35 cellular contexts compared by ENCODE assay signal in the genomic region with DNA sequence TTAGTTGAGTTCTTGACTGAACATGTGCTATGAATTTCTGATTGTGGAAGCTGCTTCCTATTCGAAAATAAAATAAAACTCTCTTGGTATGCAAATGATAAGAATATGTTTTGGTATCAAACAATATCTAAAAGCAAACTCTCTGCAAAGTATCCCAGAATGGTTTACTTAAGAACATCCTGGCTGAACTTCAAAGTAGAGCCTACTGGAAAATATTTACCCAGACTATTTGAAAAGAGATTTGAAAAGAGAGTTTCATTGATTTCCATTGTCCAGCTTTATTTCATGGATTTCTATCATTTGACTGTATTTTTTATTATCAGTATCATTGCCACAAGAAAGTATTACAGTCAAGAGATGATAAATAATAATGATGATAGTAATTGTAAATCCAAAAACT.
"Had no signal": no experiment of that assay in that cellular context is flagged by ENCODE, and none has a peak within 500 bp of the region (broad histone marks: within the 10 kb centered on the region; RNA-seq: fewer than 3 reads in every experiment).

No MANE protein-coding gene starts in this region.

- H3K4me1 ChIP-seq: ascending aorta, breast epithelium had no signal

- H3K27ac ChIP-seq: ascending aorta, brain microvascular endothelial cell, breast epithelium, WERI-Rb-1 had no signal

- H3K27ac Mint-ChIP-seq: activated CD4-positive, alpha-beta memory T cell treated with anti-CD3 and anti-CD28 coated beads, Interleukin-2, amount 10 ng/mL, durations not matched to agents 7 days and 5 days; activated CD4-positive, alpha-beta T cell treated with anti-CD3 and anti-CD28 coated beads for 36 hours; activated CD4-positive, alpha-beta T cell treated with anti-CD3 and anti-CD28 coated beads, Interleukin-2, amount 10 ng/mL, durations not matched to agents 7 days and 5 days; activated CD8-positive, alpha-beta memory T cell treated with anti-CD3 and anti-CD28 coated beads, Interleukin-2, amount 10 ng/mL, durations not matched to agents 7 days and 5 days; activated CD8-positive, alpha-beta T cell treated with anti-CD3 and anti-CD28 coated beads, Interleukin-2, amount 10 ng/mL, durations not matched to agents 7 days and 5 days; activated naive CD4-positive, alpha-beta T cell treated with anti-CD3 and anti-CD28 coated beads, Interleukin-2, amount 10 ng/mL, durations not matched to agents 7 days and 5 days; activated naive CD4-positive, alpha-beta T cell treated with anti-CD3 and anti-CD28 coated beads, Interleukin-2, amount 50 U/mL, for 24 hours; activated naive CD8-positive, alpha-beta T cell; activated naive CD8-positive, alpha-beta T cell treated with anti-CD3 and anti-CD28 coated beads, Interleukin-2, amount 10 ng/mL, durations not matched to agents 7 days and 5 days; activated naive CD8-positive, alpha-beta T cell treated with anti-CD3 and anti-CD28 coated beads, Interleukin-2, amount 50 U/mL, for 24 hours; activated T-cell treated with anti-CD3 and anti-CD28 coated beads, Interleukin-2, amount 50 U/mL, for 24 hours; T-helper 1 cell treated with Interleukin-12 subunit alpha and Interleukin-12 subunit beta and Interleukin-4 antibody, amounts not matched to agents 30 μg/mL and 1 μg/mL, for 36 hours; T-helper 2 cell treated with Interferon-gamma antibody and Interleukin-4, amounts not matched to agents 5 μg/mL and 100 μg/mL, for 36 hours; WTC11 had no signal

- H3K9me3 Mint-ChIP-seq: activated CD4-positive, alpha-beta memory T cell treated with anti-CD3 and anti-CD28 coated beads, Interleukin-2, amount 10 ng/mL, durations not matched to agents 7 days and 5 days; activated CD4-positive, alpha-beta T cell treated with anti-CD3 and anti-CD28 coated beads, Interleukin-2, amount 10 ng/mL, durations not matched to agents 7 days and 5 days; activated naive CD4-positive, alpha-beta T cell treated with anti-CD3 and anti-CD28 coated beads, Interleukin-2, amount 10 ng/mL, durations not matched to agents 7 days and 5 days; activated naive CD4-positive, alpha-beta T cell treated with anti-CD3 and anti-CD28 coated beads, Interleukin-2, amount 50 U/mL, for 24 hours; activated naive CD8-positive, alpha-beta T cell treated with anti-CD3 and anti-CD28 coated beads, Interleukin-2, amount 10 ng/mL, durations not matched to agents 7 days and 5 days; activated naive CD8-positive, alpha-beta T cell treated with anti-CD3 and anti-CD28 coated beads, Interleukin-2, amount 50 U/mL, for 24 hours; activated T-cell treated with anti-CD3 and anti-CD28 coated beads, Interleukin-2, amount 50 U/mL, for 24 hours; T-helper 1 cell treated with Interleukin-12 subunit alpha and Interleukin-12 subunit beta and Interleukin-4 antibody, amounts not matched to agents 30 μg/mL and 1 μg/mL, for 36 hours; T-helper 2 cell treated with Interferon-gamma antibody and Interleukin-4, amounts not matched to agents 5 μg/mL and 100 μg/mL, for 36 hours had no signal

- H3K27me3 ChIP-seq: ascending aorta, brain microvascular endothelial cell, breast epithelium had no signal

- H3K27me3 Mint-ChIP-seq: activated CD4-positive, alpha-beta memory T cell treated with anti-CD3 and anti-CD28 coated beads, Interleukin-2, amount 10 ng/mL, durations not matched to agents 7 days and 5 days; activated CD4-positive, alpha-beta T cell treated with anti-CD3 and anti-CD28 coated beads for 36 hours; activated CD4-positive, alpha-beta T cell treated with anti-CD3 and anti-CD28 coated beads, Interleukin-2, amount 10 ng/mL, durations not matched to agents 7 days and 5 days; activated CD8-positive, alpha-beta memory T cell treated with anti-CD3 and anti-CD28 coated beads, Interleukin-2, amount 10 ng/mL, durations not matched to agents 7 days and 5 days; activated naive CD4-positive, alpha-beta T cell treated with anti-CD3 and anti-CD28 coated beads, Interleukin-2, amount 10 ng/mL, durations not matched to agents 7 days and 5 days; activated naive CD4-positive, alpha-beta T cell treated with anti-CD3 and anti-CD28 coated beads, Interleukin-2, amount 50 U/mL, for 24 hours; activated naive CD8-positive, alpha-beta T cell; activated naive CD8-positive, alpha-beta T cell treated with anti-CD3 and anti-CD28 coated beads, Interleukin-2, amount 10 ng/mL, durations not matched to agents 7 days and 5 days; activated naive CD8-positive, alpha-beta T cell treated with anti-CD3 and anti-CD28 coated beads, Interleukin-2, amount 50 U/mL, for 24 hours; activated T-cell treated with anti-CD3 and anti-CD28 coated beads, Interleukin-2, amount 50 U/mL, for 24 hours had no signal

- ATAC-seq: activated CD4-positive, alpha-beta T cell treated with anti-CD3 and anti-CD28 coated beads for 36 hours; activated CD4-positive, CD25-positive, alpha-beta regulatory T cell treated with anti-CD3 and anti-CD28 coated beads, Interleukin-2, amount 50 U/mL, for 24 hours; activated CD8-positive, alpha-beta memory T cell treated with anti-CD3 and anti-CD28 coated beads, Interleukin-2, amount 10 ng/mL, durations not matched to agents 7 days and 5 days; activated CD8-positive, alpha-beta T cell treated with anti-CD3 and anti-CD28 coated beads, Interleukin-2, amount 10 ng/mL, durations not matched to agents 7 days and 5 days; activated naive CD8-positive, alpha-beta T cell treated with anti-CD3 and anti-CD28 coated beads, Interleukin-2, amount 50 U/mL, for 24 hours; WTC11 had no signal

- DNase-seq: activated CD4-positive, alpha-beta memory T cell treated with anti-CD3 and anti-CD28 coated beads, Interleukin-2, amount 10 ng/mL, durations not matched to agents 7 days and 5 days; activated CD4-positive, alpha-beta T cell treated with anti-CD3 and anti-CD28 coated beads for 1 hour; activated CD4-positive, alpha-beta T cell treated with anti-CD3 and anti-CD28 coated beads for 36 hours; activated CD4-positive, alpha-beta T cell treated with anti-CD3 and anti-CD28 coated beads for 48 hours; activated CD4-positive, alpha-beta T cell treated with anti-CD3 and anti-CD28 coated beads, Interleukin-2, amount 10 ng/mL, durations not matched to agents 7 days and 5 days; activated CD4-positive, alpha-beta T cell treated with anti-CD3 and anti-CD28 coated beads, Interleukin-2, amount 50 U/mL, for 48 hours; activated CD4-positive, CD25-positive, alpha-beta regulatory T cell; activated CD8-positive, alpha-beta memory T cell treated with anti-CD3 and anti-CD28 coated beads for 24 hours; activated CD8-positive, alpha-beta memory T cell treated with anti-CD3 and anti-CD28 coated beads, Interleukin-2, amount 10 ng/mL, durations not matched to agents 7 days and 5 days; activated CD8-positive, alpha-beta memory T cell treated with anti-CD3 and anti-CD28 coated beads, Interleukin-2, amount 50 U/mL, for 48 hours; activated CD8-positive, alpha-beta T cell treated with anti-CD3 and anti-CD28 coated beads, Interleukin-2, amount 10 ng/mL, durations not matched to agents 7 days and 5 days; activated gamma-delta T cell; activated naive CD4-positive, alpha-beta T cell treated with anti-CD3 and anti-CD28 coated beads, Interleukin-2, amount 10 ng/mL, durations not matched to agents 7 days and 5 days; activated naive CD4-positive, alpha-beta T cell treated with Interleukin-2 at 50 U/mL for 16 hours; activated naive CD8-positive, alpha-beta T cell treated with anti-CD3 and anti-CD28 coated beads, Interleukin-2, amount 10 ng/mL, durations not matched to agents 7 days and 5 days; activated naive CD8-positive, alpha-beta T cell treated with anti-CD3 and anti-CD28 coated beads, Interleukin-2, amount 50 U/mL, for 24 hours; activated T-cell treated with anti-CD3 and anti-CD28 coated beads, Interleukin-2, amount 50 U/mL, for 24 hours; activated T-cell treated with anti-CD3 and anti-CD28 coated beads, Interleukin-2, amount 50 U/mL, for 48 hours; amygdala; anterior cingulate cortex; brain microvascular endothelial cell; central memory CD4-positive, alpha-beta T cell; T-helper 1 cell; T-helper 2 cell; T-helper 9 cell; WERI-Rb-1 had no signal

- H3K9me3 ChIP-seq: ascending aorta, breast epithelium had no signal

- H3K36me3 ChIP-seq: ascending aorta, brain microvascular endothelial cell, breast epithelium, WERI-Rb-1 had no signal

- H3K4me3 Mint-ChIP-seq: activated CD4-positive, alpha-beta memory T cell treated with anti-CD3 and anti-CD28 coated beads, Interleukin-2, amount 10 ng/mL, durations not matched to agents 7 days and 5 days; activated CD4-positive, alpha-beta T cell treated with anti-CD3 and anti-CD28 coated beads for 36 hours; activated CD4-positive, alpha-beta T cell treated with anti-CD3 and anti-CD28 coated beads, Interleukin-2, amount 10 ng/mL, durations not matched to agents 7 days and 5 days; activated CD8-positive, alpha-beta memory T cell treated with anti-CD3 and anti-CD28 coated beads, Interleukin-2, amount 10 ng/mL, durations not matched to agents 7 days and 5 days; activated CD8-positive, alpha-beta T cell treated with anti-CD3 and anti-CD28 coated beads, Interleukin-2, amount 10 ng/mL, durations not matched to agents 7 days and 5 days; activated naive CD4-positive, alpha-beta T cell treated with anti-CD3 and anti-CD28 coated beads, Interleukin-2, amount 10 ng/mL, durations not matched to agents 7 days and 5 days; activated naive CD4-positive, alpha-beta T cell treated with anti-CD3 and anti-CD28 coated beads, Interleukin-2, amount 50 U/mL, for 24 hours; activated naive CD8-positive, alpha-beta T cell; activated naive CD8-positive, alpha-beta T cell treated with anti-CD3 and anti-CD28 coated beads, Interleukin-2, amount 10 ng/mL, durations not matched to agents 7 days and 5 days; activated naive CD8-positive, alpha-beta T cell treated with anti-CD3 and anti-CD28 coated beads, Interleukin-2, amount 50 U/mL, for 24 hours; activated T-cell treated with anti-CD3 and anti-CD28 coated beads, Interleukin-2, amount 50 U/mL, for 24 hours; T-helper 1 cell treated with Interleukin-12 subunit alpha and Interleukin-12 subunit beta and Interleukin-4 antibody, amounts not matched to agents 30 μg/mL and 1 μg/mL, for 36 hours; T-helper 2 cell treated with Interferon-gamma antibody and Interleukin-4, amounts not matched to agents 5 μg/mL and 100 μg/mL, for 36 hours; WTC11 had no signal

- H3K4me1 Mint-ChIP-seq: activated CD4-positive, alpha-beta memory T cell treated with anti-CD3 and anti-CD28 coated beads, Interleukin-2, amount 10 ng/mL, durations not matched to agents 7 days and 5 days; activated CD4-positive, alpha-beta T cell treated with anti-CD3 and anti-CD28 coated beads for 36 hours; activated CD4-positive, alpha-beta T cell treated with anti-CD3 and anti-CD28 coated beads, Interleukin-2, amount 10 ng/mL, durations not matched to agents 7 days and 5 days; activated CD8-positive, alpha-beta memory T cell treated with anti-CD3 and anti-CD28 coated beads, Interleukin-2, amount 10 ng/mL, durations not matched to agents 7 days and 5 days; activated naive CD4-positive, alpha-beta T cell treated with anti-CD3 and anti-CD28 coated beads, Interleukin-2, amount 10 ng/mL, durations not matched to agents 7 days and 5 days; activated naive CD4-positive, alpha-beta T cell treated with anti-CD3 and anti-CD28 coated beads, Interleukin-2, amount 50 U/mL, for 24 hours; activated naive CD8-positive, alpha-beta T cell treated with anti-CD3 and anti-CD28 coated beads, Interleukin-2, amount 10 ng/mL, durations not matched to agents 7 days and 5 days; activated naive CD8-positive, alpha-beta T cell treated with anti-CD3 and anti-CD28 coated beads, Interleukin-2, amount 50 U/mL, for 24 hours had no signal

- H3K4me3 ChIP-seq: ascending aorta, breast epithelium had no signal

- H3K36me3 Mint-ChIP-seq: activated CD8-positive, alpha-beta memory T cell treated with anti-CD3 and anti-CD28 coated beads, Interleukin-2, amount 10 ng/mL, durations not matched to agents 7 days and 5 days; activated naive CD4-positive, alpha-beta T cell treated with anti-CD3 and anti-CD28 coated beads, Interleukin-2, amount 10 ng/mL, durations not matched to agents 7 days and 5 days; activated naive CD4-positive, alpha-beta T cell treated with anti-CD3 and anti-CD28 coated beads, Interleukin-2, amount 50 U/mL, for 24 hours; activated naive CD8-positive, alpha-beta T cell; activated naive CD8-positive, alpha-beta T cell treated with anti-CD3 and anti-CD28 coated beads, Interleukin-2, amount 10 ng/mL, durations not matched to agents 7 days and 5 days; WTC11 had no signal

- FAIRE-seq: TTC549 had no signal
